13 cellular contexts compared by ENCODE assay signal in the genomic region with DNA sequence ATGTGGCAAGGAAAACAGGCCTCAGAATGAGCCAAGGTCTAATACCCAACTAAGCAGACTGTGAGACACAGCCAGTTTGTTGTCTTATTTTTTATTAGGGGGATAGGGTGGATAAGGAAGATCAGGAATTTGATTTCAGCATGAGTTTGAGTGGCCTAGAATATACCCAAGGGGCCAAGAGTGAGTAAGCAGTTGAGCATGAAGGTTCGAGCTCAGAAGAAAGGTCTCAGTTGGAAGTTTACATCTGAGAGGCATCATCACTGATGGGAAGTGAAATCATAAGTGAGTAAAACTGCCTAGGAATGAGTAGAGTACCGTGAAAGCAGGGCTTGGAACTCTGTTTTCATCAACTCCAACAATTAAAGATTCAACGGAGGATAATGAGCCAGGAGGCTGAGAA.
"Had no signal": no experiment of that assay in that cellular context is flagged by ENCODE, and none has a peak within 500 bp of the region (broad histone marks: within the 10 kb centered on the region; RNA-seq: fewer than 3 reads in every experiment).

No MANE protein-coding gene starts in this region.

- DNase-seq: activated CD4-positive, alpha-beta T cell treated with anti-CD3 and anti-CD28 coated beads, Interleukin-2, amount 50 U/mL, for 48 hours; activated T-cell treated with anti-CD3 and anti-CD28 coated beads, Interleukin-2, amount 50 U/mL, for 4 hours; anterior cingulate cortex; dermis blood vessel endothelial cell; effector memory CD8-positive, alpha-beta T cell; naive B cell; ovary; right lobe of liver; stimulated activated CD4-positive, alpha-beta T cell treated with anti-CD3 and anti-CD28 coated beads, Interleukin-1b, Interleukin-23, amount 100 ng/mL, for 48 hours; T-helper 2 cell had no signal

- H3K4me1 Mint-ChIP-seq: neural progenitor cell had no signal

- H2AFZ ChIP-seq: hepatocyte, neural progenitor cell had no signal

- H3K27ac Mint-ChIP-seq: effector memory CD8-positive, alpha-beta T cell; neural progenitor cell had no signal

- H3K36me3 ChIP-seq: neural progenitor cell had no signal

- H3K27me3 ChIP-seq: hepatocyte, neural progenitor cell, ovary, right lobe of liver had no signal

- H3K9me3 ChIP-seq: ovary, right lobe of liver had no signal

- H3K27ac ChIP-seq: hepatocyte, neural progenitor cell, ovary, right lobe of liver had no signal

- H3K9ac ChIP-seq: neural progenitor cell had no signal

- ATAC-seq: activated T-cell treated with anti-CD3 and anti-CD28 coated beads, Interleukin-2, amount 50 U/mL, for 4 hours; effector memory CD8-positive, alpha-beta T cell; left lobe of liver; right lobe of liver had no signal

- H3K4me3 ChIP-seq: hepatocyte, neural progenitor cell, ovary, right lobe of liver had no signal

- H3K9me3 Mint-ChIP-seq: activated T-cell treated with anti-CD3 and anti-CD28 coated beads, Interleukin-2, amount 50 U/mL, for 4 hours; effector memory CD8-positive, alpha-beta T cell; naive B cell; neural progenitor cell had no signal

- H3K4me2 ChIP-seq: hepatocyte, neural progenitor cell had no signal

- H3K27me3 Mint-ChIP-seq: effector memory CD8-positive, alpha-beta T cell; naive B cell had no signal

- H3K4me3 Mint-ChIP-seq: activated T-cell treated with anti-CD3 and anti-CD28 coated beads, Interleukin-2, amount 50 U/mL, for 4 hours; effector memory CD8-positive, alpha-beta T cell; naive B cell; neural progenitor cell had no signal

- H3K79me2 ChIP-seq: hepatocyte had no signal

- H3K4me1 ChIP-seq: neural progenitor cell, right lobe of liver had no signal
